In genomic region chr6:100845676-100846075, GRCh38 we compare ENCODE assay signal across 23 cellular contexts. TPM values are rescaled to one million over a fixed set of nuclear protein-coding genes. Genes with fewer than 3 reads are reported as not detected.
DNase-seq lines count a peak whose midpoint lies in the region; ATAC-seq, FAIRE-seq and TF ChIP-seq lines count a peak whose summit lies in the region.
"Had no signal": no experiment of that assay in that cellular context is flagged by ENCODE, and none has a peak within 500 bp of the region (broad histone marks: within the 10 kb centered on the region; RNA-seq: fewer than 3 reads in every experiment).

No MANE protein-coding gene starts in this region.

- H3K36me3 Mint-ChIP-seq in activated CD4-positive, alpha-beta memory T cell treated with anti-CD3 and anti-CD28 coated beads for 36 hours: peaks cover 19% of the 10 kb centered on the region
- peaks cover 9% of the 10 kb centered on the region for H3K36me3 Mint-ChIP-seq in effector memory CD8-positive, alpha-beta T cell (ENCODE audit: insufficient read depth)

- no peaks in the 10 kb centered on the region for H4K20me1 ChIP-seq in mammary epithelial cell (ENCODE audit: insufficient read depth, low read length)
- H4K20me1 ChIP-seq in Loucy (ENCODE audit: insufficient read depth, low read length, poor library complexity, severe bottlenecking): peaks cover 15% of the 10 kb centered on the region

- H3K27ac Mint-ChIP-seq in activated CD4-positive, alpha-beta memory T cell treated with anti-CD3 and anti-CD28 coated beads for 36 hours: no peak overlapping the region
- H3K27ac Mint-ChIP-seq in effector memory CD8-positive, alpha-beta T cell: no peak overlapping the region
- H3K27ac Mint-ChIP-seq: B cell; CD8-positive, alpha-beta T cell; GM23338 had no signal

- no peak for FAIRE-seq in bronchial epithelial cell (lab: Jason Lieb, UNC)
- FAIRE-seq: A204.1, GM12891, GM18507 had no signal

- DNase-seq in mammary epithelial cell (peak; percentile 17), breast epithelium (ENCODE audit: low spot score in 2 of 2) (no peak), bronchial epithelial cell (ENCODE audit: low read depth) (peak; percentile 40), NCI-H1930 (lab: John Stamatoyannopoulos, UW) (no peak)
- DNase-seq in activated CD4-positive, alpha-beta memory T cell treated with anti-CD3 and anti-CD28 coated beads for 36 hours: no peak
- no peak for DNase-seq in effector memory CD8-positive, alpha-beta T cell
- DNase-seq: Caco-2; CD4-positive, CD25-positive, alpha-beta regulatory T cell; CD8-positive, alpha-beta T cell; DND-41; EL; GF-D8; H9; HFFc6 had no signal

- no peaks in the 10 kb centered on the region for H3K9me2 ChIP-seq in Loucy (replicated peaks; ENCODE audit: low read depth, low read length)

- in situ Hi-C loops in mammary epithelial cell (cut with MboI; ENCODE audit: low sequenced_read_pairs in 2 of 2): no loop called here

- 60% methylated on average over 1 of the region's 1 CpG for WGBS in mammary epithelial cell (ENCODE audit: low coverage, missing lambda C conversion rate)

- dilution Hi-C loops in mammary epithelial cell (cut with HindIII; ENCODE audit: low sequenced_read_pairs): no loop called here

- H3K36me3 ChIP-seq in mammary epithelial cell (ENCODE audit: insufficient read depth, low read length): peaks cover 10% of the 10 kb centered on the region
- H3K36me3 ChIP-seq in breast epithelium: no peaks in the 10 kb centered on the region
- H3K36me3 ChIP-seq in Loucy (ENCODE audit: insufficient read depth, low read length): peaks cover 8% of the 10 kb centered on the region; the same call in 1 of the 2 replicates
- no peaks in the 10 kb centered on the region for H3K36me3 ChIP-seq in bronchial epithelial cell (ENCODE audit: control insufficient read depth, insufficient read depth, low read length)

- H3K79me2 ChIP-seq in mammary epithelial cell (ENCODE audit: insufficient read depth, low read length) (peaks cover 80% of the 10 kb centered on the region), Loucy (ENCODE audit: insufficient read depth, low read length) (no peaks in the 10 kb centered on the region)

- no TSS peak for BruUV-seq in mammary epithelial cell (replicated peaks; lab: Mats Ljungman, UMichigan)

- TF ChIP-seq POLR2A in breast epithelium (IDR thresholded peaks at IDR 0.05): no peak

- H3K9ac ChIP-seq in mammary epithelial cell (ENCODE audit: insufficient read depth, low read length) (no peak overlapping the region), Loucy (ENCODE audit: low read depth, low read length, poor library complexity, severe bottlenecking) (no peak overlapping the region)
- H3K9ac ChIP-seq: BLaER1 had no signal

- H3K9me3 Mint-ChIP-seq in activated CD4-positive, alpha-beta memory T cell treated with anti-CD3 and anti-CD28 coated beads for 36 hours: no peaks in the 10 kb centered on the region
- H3K9me3 Mint-ChIP-seq in effector memory CD8-positive, alpha-beta T cell: no peaks in the 10 kb centered on the region
- H3K9me3 Mint-ChIP-seq: CD8-positive, alpha-beta T cell; GM23338; H9; HFFc6 had no signal

- POLR2A ChIA-PET in activated CD4-positive, alpha-beta memory T cell treated with anti-CD3 and anti-CD28 coated beads for 36 hours (lab: Charles Lee): no interaction called here

- no peaks in the 10 kb centered on the region for H3K27me3 Mint-ChIP-seq in activated CD4-positive, alpha-beta memory T cell treated with anti-CD3 and anti-CD28 coated beads for 36 hours
- no peaks in the 10 kb centered on the region for H3K27me3 Mint-ChIP-seq in effector memory CD8-positive, alpha-beta T cell
- H3K27me3 Mint-ChIP-seq: B cell; CD4-positive, CD25-positive, alpha-beta regulatory T cell had no signal

- H3K4me3 Mint-ChIP-seq in activated CD4-positive, alpha-beta memory T cell treated with anti-CD3 and anti-CD28 coated beads for 36 hours: no peak overlapping the region
- no peak overlapping the region for H3K4me3 Mint-ChIP-seq in effector memory CD8-positive, alpha-beta T cell
- H3K4me3 Mint-ChIP-seq: B cell; CD4-positive, CD25-positive, alpha-beta regulatory T cell; CD8-positive, alpha-beta T cell; GM23338; H9; HFFc6 had no signal

- H3K4me1 ChIP-seq in mammary epithelial cell (ENCODE audit: insufficient read depth, low read length): peaks cover 9% of the 10 kb centered on the region
- H3K4me1 ChIP-seq in breast epithelium: no peaks in the 10 kb centered on the region
- H3K4me1 ChIP-seq in Loucy (ENCODE audit: insufficient read depth, low read length, poor library complexity, severe bottlenecking): peaks cover 11% of the 10 kb centered on the region
- H3K4me1 ChIP-seq: BLaER1, Caco-2 had no signal

- peaks cover 30% of the 10 kb centered on the region for H3K4me1 Mint-ChIP-seq in activated CD4-positive, alpha-beta memory T cell treated with anti-CD3 and anti-CD28 coated beads for 36 hours (ENCODE audit: low read depth)
- peaks cover 17 to 46% of the 10 kb centered on the region in 2 donors for H3K4me1 Mint-ChIP-seq in effector memory CD8-positive, alpha-beta T cell (ENCODE audit: low read depth in 2 of 2)

- H3K4me2 ChIP-seq in mammary epithelial cell (ENCODE audit: insufficient read depth, low read depth, low read length): no peak overlapping the region
- peak overlapping the region; percentile 9 for H3K4me2 ChIP-seq in Loucy (ENCODE audit: low read depth, low read length, poor library complexity, severe bottlenecking)
- H3K4me2 ChIP-seq: BLaER1, GM23338 had no signal

- ATAC-seq in effector memory CD8-positive, alpha-beta T cell (replicated peaks): no peak
- ATAC-seq: CD8-positive, alpha-beta T cell; GM23338 had no signal

- CTCF ChIA-PET in mammary epithelial cell (lab: Charles Lee; ENCODE audit: low non-redundant PET): no interaction called here
- CTCF ChIA-PET in activated CD4-positive, alpha-beta memory T cell treated with anti-CD3 and anti-CD28 coated beads for 36 hours (lab: Charles Lee): no interaction called here

- H3K27me3 ChIP-seq in mammary epithelial cell (ENCODE audit: insufficient read depth, low read length) (no peaks in the 10 kb centered on the region), breast epithelium (no peaks in the 10 kb centered on the region), Loucy (ENCODE audit: insufficient read depth, low read length, poor library complexity, severe bottlenecking) (no peaks in the 10 kb centered on the region), bronchial epithelial cell (ENCODE audit: control insufficient read depth, insufficient read depth, low read length) (no peaks in the 10 kb centered on the region)
- H3K27me3 ChIP-seq: BLaER1 had no signal

- H3K4me3 ChIP-seq in mammary epithelial cell (replicated peaks in 1 of 3; ENCODE audit: insufficient read depth in 1 of 3, low read depth in 2 of 3, low read length in 3 of 3): no peak overlapping the region
- H3K4me3 ChIP-seq in breast epithelium: no peak overlapping the region
- no peak overlapping the region for H3K4me3 ChIP-seq in Loucy (ENCODE audit: low read length, poor library complexity, severe bottlenecking)
- H3K4me3 ChIP-seq in bronchial epithelial cell (ENCODE audit: low read depth, low read length): no peak overlapping the region
- H3K4me3 ChIP-seq: BLaER1, GM23338 had no signal

- TF ChIP-seq CTCF in mammary epithelial cell (conservative IDR thresholded peaks at IDR 0.05 in 1 of 2, IDR thresholded peaks at IDR 0.05 in 1 of 2; ENCODE audit: extremely low read depth in 1 of 2, insufficient read depth in 1 of 2, low read depth in 1 of 2, low read length in 2 of 2): no peak
- TF ChIP-seq CTCF in breast epithelium (IDR thresholded peaks at IDR 0.05): no peak
- TF ChIP-seq CTCF in Loucy (conservative IDR thresholded peaks at IDR 0.05; ENCODE audit: low read length): no peak
- no peak for TF ChIP-seq CTCF in bronchial epithelial cell (IDR thresholded peaks at IDR 0.05; ENCODE audit: insufficient read depth, low read length, severe bottlenecking)

- H3K9me3 ChIP-seq in mammary epithelial cell (replicated peaks; ENCODE audit: insufficient read depth, low read length) (no peaks in the 10 kb centered on the region), breast epithelium (no peaks in the 10 kb centered on the region), Loucy (ENCODE audit: insufficient read depth, low read depth, low read length) (no peaks in the 10 kb centered on the region)
- H3K9me3 ChIP-seq: BLaER1, Caco-2 had no signal

- intact Hi-C loops in mammary epithelial cell (cut with micrococcal nuclease) (no loop called here), breast epithelium (cut with DNase I; ENCODE audit: low total_unique reads) (no loop called here)
- intact Hi-C loops in activated CD4-positive, alpha-beta memory T cell treated with anti-CD3 and anti-CD28 coated beads for 36 hours (cut with micrococcal nuclease): no loop called here

- H2AFZ ChIP-seq in mammary epithelial cell (ENCODE audit: low read depth, low read length) (no peak overlapping the region), Loucy (ENCODE audit: low read length) (no peak overlapping the region)
- H2AFZ ChIP-seq: GM23338 had no signal

- H3K27ac ChIP-seq in mammary epithelial cell (ENCODE audit: insufficient read depth, low read depth, low read length): no peak overlapping the region
- no peak overlapping the region for H3K27ac ChIP-seq in breast epithelium
- H3K27ac ChIP-seq: 22Rv1, BLaER1, C4-2B had no signal

- no peaks in the 10 kb centered on the region for H3F3A ChIP-seq in Loucy (ENCODE audit: low read depth)

RNA-seq across cellular contexts. Expression of gene ASCC3, which starts 35.5 kb away (rescaled TPM):
- total RNA-seq in mammary epithelial cell (100 to 1,000 TPM in 1 of 2 donors, 10 to 100 TPM in 1; 89.2 to 100 TPM), breast epithelium (10 to 100 TPM; 23.5 to 49.3 (median 44.6) TPM), bronchial epithelial cell (52.7 and 64.1 TPM in 2 replicates)
- 38.2 TPM for polyA plus RNA-seq in mammary epithelial cell
- 93.8 TPM for polyA minus RNA-seq in mammary epithelial cell
- total RNA-seq in activated CD4-positive, alpha-beta memory T cell treated with anti-CD3 and anti-CD28 coated beads for 36 hours: 10 to 100 TPM; 51.2 to 52.9 TPM

Comparison
In these comparisons a context has a peak if more than half of its experiments do, and no peak if none do; other contexts are left out.
1. DNase-seq: peak in mammary epithelial cell (single experiment) and bronchial epithelial cell (single experiment); none in breast epithelium (0 of 2), NCI-H1930 (0 of 2), activated CD4-positive, alpha-beta memory T cell treated with anti-CD3 and anti-CD28 coated beads for 36 hours (single experiment) and effector memory CD8-positive, alpha-beta T cell (0 of 3).